Comparison of ENCODE assay signal across 8 cellular contexts in genomic region chr9:96565684-96566360, GRCh38. TPM values are rescaled to one million over a fixed set of nuclear protein-coding genes. Genes with fewer than 3 reads are reported as not detected.
DNase-seq lines count a peak whose midpoint lies in the region; ATAC-seq and TF ChIP-seq lines count a peak whose summit lies in the region.

No MANE protein-coding gene starts in this region.

- CTCF ChIA-PET in naive thymus-derived CD4-positive, alpha-beta T cell (lab: Charles Lee), result interaction anchor here (1.0 to 2.4 kb wide), 3 partner anchors 8 to 238 kb away, joined by 3 to 7 read pairs (median 4); no protein-coding TSS in a partner anchor

- peaks cover 6 to 31% (median 29%) of the 10 kb centered on the region in 7 donors for H3K4me1 Mint-ChIP-seq in naive thymus-derived CD4-positive, alpha-beta T cell

- intact Hi-C loops in naive thymus-derived CD4-positive, alpha-beta T cell (cut with micrococcal nuclease), result loop anchor here (1.0 to 5.0 kb wide), 10 partner anchors 53 to 1067 kb away; partner anchors contain the start of genes CDC14B (in 2 of the 2), HABP4 (in 2 of the 2), NCBP1 (in 1 of the 2) and PRXL2C (in 1 of the 2)

- H3K4me3 Mint-ChIP-seq in naive thymus-derived CD4-positive, alpha-beta T cell, result peak overlapping the region; percentile 83 to 95 (median 89)

- 52 to 57% methylated on average over 4 to 7 of the region's 7 CpGs for WGBS in ectodermal cell, 2 experiments

- TF ChIP-seq CTCF in NB4 (IDR thresholded peaks at IDR 0.05; ENCODE audit: low read depth, low read length), result no peak

- H3K4me1 ChIP-seq in ectodermal cell (ENCODE audit: control insufficient read depth, insufficient read depth, low read length), result no peaks in the 10 kb centered on the region
- peaks cover 8 to 16% of the 10 kb centered on the region in 2 donors for H3K4me1 ChIP-seq in naive thymus-derived CD4-positive, alpha-beta T cell (ENCODE audit: control insufficient read depth in 2 of 2, insufficient read depth in 2 of 2, low read length in 2 of 2)

- H3K4me3 ChIP-seq in NB4 (ENCODE audit: low read depth, low read length) (peak overlapping the region; percentile 61), ectodermal cell (ENCODE audit: insufficient read depth, low read depth, low read length) (peak overlapping the region; percentile 78)
- peak overlapping the region; percentile 77 for H3K4me3 ChIP-seq in naive thymus-derived CD4-positive, alpha-beta T cell (ENCODE audit: low read length)

- no peak overlapping the region for H3K27ac ChIP-seq in ectodermal cell (ENCODE audit: insufficient read depth, low read depth, low read length, poor library complexity, severe bottlenecking)
- H3K27ac ChIP-seq in naive thymus-derived CD4-positive, alpha-beta T cell (ENCODE audit: low read depth, low read length), result peak overlapping the region; percentile 89

- POLR2A ChIA-PET in naive thymus-derived CD4-positive, alpha-beta T cell (lab: Charles Lee), result interaction anchor here (0.5 to 3.0 kb wide), 11 partner anchors 9 to 692 kb away, joined by 3 to 42 read pairs (median 4); partner anchors contain the start of gene HABP4

- peak overlapping the region in 8 of 9 donors; percentile 52 to 91 (median 86) for H3K27ac Mint-ChIP-seq in naive thymus-derived CD4-positive, alpha-beta T cell

- DNase-seq in AG08396 (ENCODE audit: low spot score), result peak; percentile 70
- DNase-seq in NB4 (ENCODE audit: low read depth), result no peak
- DNase-seq in naive thymus-derived CD4-positive, alpha-beta T cell, result peak in 4 of 9 donors; percentile 4 to 10 (median 5)
- no peak for DNase-seq in LoVo (ENCODE audit: low spot score)
- no peak for DNase-seq in RPMI8226
- DNase-seq in NCI-H2029 treated with DMSO at 0.1 percent for 48 hours (lab: John Stamatoyannopoulos, UW), result no peak
- DNase-seq in globus pallidus (ENCODE audit: low spot score), result no peak

- H3K36me3 Mint-ChIP-seq in naive thymus-derived CD4-positive, alpha-beta T cell, result peaks cover 0 to 19% (median 5%) of the 10 kb centered on the region in 5 donors

- TF ChIP-seq POLR2A in NB4 (IDR thresholded peaks at IDR 0.05; ENCODE audit: extremely low read depth, insufficient read length), result no peak

- H3K27me3 ChIP-seq in ectodermal cell (ENCODE audit: control insufficient read depth, insufficient read depth, low read length, poor library complexity, severe bottlenecking), result peaks cover 13% of the 10 kb centered on the region
- no peaks in the 10 kb centered on the region for H3K27me3 ChIP-seq in naive thymus-derived CD4-positive, alpha-beta T cell (ENCODE audit: control insufficient read depth in 2 of 2, insufficient read depth in 2 of 2, low read length in 2 of 2)

- H3K9me3 ChIP-seq in ectodermal cell (ENCODE audit: control insufficient read depth, low read length), result no peaks in the 10 kb centered on the region
- H3K9me3 ChIP-seq in naive thymus-derived CD4-positive, alpha-beta T cell (ENCODE audit: control insufficient read depth in 2 of 3, low read length in 3 of 3), result no peaks in the 10 kb centered on the region

- H3K36me3 ChIP-seq in ectodermal cell (ENCODE audit: control insufficient read depth, insufficient read depth, low read length), result no peaks in the 10 kb centered on the region
- peaks cover 0 to 10% (median 0%) of the 10 kb centered on the region in 3 experiments for H3K36me3 ChIP-seq in naive thymus-derived CD4-positive, alpha-beta T cell (ENCODE audit: control insufficient read depth in 2 of 3, insufficient read depth in 3 of 3, low read length in 3 of 3)

- peaks cover 0 to 1% (median 0%) of the 10 kb centered on the region in 11 donors for H3K9me3 Mint-ChIP-seq in naive thymus-derived CD4-positive, alpha-beta T cell

- peaks cover 0 to 36% (median 3%) of the 10 kb centered on the region in 5 donors for H3K27me3 Mint-ChIP-seq in naive thymus-derived CD4-positive, alpha-beta T cell

- ATAC-seq in naive thymus-derived CD4-positive, alpha-beta T cell, result no peak

RNA-seq across cellular contexts. Expression of gene CDC14B, which starts 53.8 kb away (rescaled TPM):
- 12.5 TPM for polyA plus RNA-seq in ectodermal cell (2013, experiment 1 of 4)
- polyA plus RNA-seq in ectodermal cell (2013, experiment 2 of 4), result 15.6 TPM
- polyA plus RNA-seq in ectodermal cell (2013, experiment 3 of 4), result 11.7 TPM
- 14.4 TPM for polyA plus RNA-seq in ectodermal cell (2013, experiment 4 of 4)
- total RNA-seq in naive thymus-derived CD4-positive, alpha-beta T cell, result 10 to 100 TPM in 2 of 5 experiments, 1 to 10 TPM in 2, under 1 TPM in 1; 0.41 to 16.5 (median 9.4) TPM
- polyA plus RNA-seq in naive thymus-derived CD4-positive, alpha-beta T cell, result 10 to 100 TPM in 1 of 2 donors, 1 to 10 TPM in 1; 9.3 to 11.0 TPM
